Comparison of ENCODE assay signal across 1 cellular context in genomic region chr1:25912076-25912831, GRCh38.
TF ChIP-seq lines count a peak whose summit lies in the region.

No MANE protein-coding gene starts in this region.

TF ChIP-seq in A549, 52 proteins besides CTCF, POLR2A, EP300 and RAD21 (continued from another document):
- TF ChIP-seq HES2 (IDR thresholded peaks at IDR 0.05): no peak
- TF ChIP-seq FOSB (CRISPR knock-in tag; IDR thresholded peaks at IDR 0.05): no peak
- TF ChIP-seq KDM1A (IDR thresholded peaks at IDR 0.05; ENCODE audit: low read depth): no peak
- no peak for TF ChIP-seq ATOH8 (CRISPR knock-in tag; IDR thresholded peaks at IDR 0.05; ENCODE audit: low read depth)
- TF ChIP-seq CBX8 (IDR thresholded peaks at IDR 0.05): no peak
- TF ChIP-seq USF2 (IDR thresholded peaks at IDR 0.05): no peak
- no peak for TF ChIP-seq EHF (CRISPR knock-in tag; IDR thresholded peaks at IDR 0.05)
